ENCODE assay signal across 8 cellular contexts in genomic region chr1:231337472-231338269, GRCh38. TPM values are rescaled to one million over a fixed set of nuclear protein-coding genes. Genes with fewer than 3 reads are reported as not detected.
A peak's percentile ranks its signal among the peaks of the same experiment; 100 is the strongest.
DNase-seq lines count a peak whose midpoint lies in the region; ATAC-seq and TF ChIP-seq lines count a peak whose summit lies in the region.

Gene EXOC8 (minus strand): TSS chr1:231337852. CDS start chr1:231337745, 107 bp downstream.

- CTCF ChIA-PET in IMR-90 (lab: Yijun Ruan, JAX) = interaction anchor here (0.5 to 0.9 kb wide), 5 partner anchors 8 to 266 kb away, joined by 3 read pairs; no protein-coding TSS in a partner anchor

- peak within 1 kb of the TSS; percentile 75 for H3K4me3 ChIP-seq in IMR-90 (ENCODE audit: insufficient read depth, low read depth, low read length)
- H3K4me3 ChIP-seq in epithelial cell of esophagus (ENCODE audit: low read length) = peak within 1 kb of the TSS; percentile 99
- H3K4me3 ChIP-seq in mononuclear cell (ENCODE audit: low read length) = peak within 1 kb of the TSS; percentile 94

- H4K8ac ChIP-seq in IMR-90 (ENCODE audit: low read depth in 2 of 2, low read length in 2 of 2) = peak within 1 kb of the TSS; percentile 41 to 99

- dilution Hi-C loops in IMR-90 (cut with HindIII; ENCODE audit: low sequenced_read_pairs, unreplicated experiment) = no loop called here

- peak within 1 kb of the TSS; percentile 79 for H2AK9ac ChIP-seq in IMR-90 (replicated peaks; ENCODE audit: low read depth, low read length, poor library complexity)

- H2AK5ac ChIP-seq in IMR-90 (ENCODE audit: low read depth, low read length) = peak within 1 kb of the TSS; percentile 28

- TF ChIP-seq RAD21 in IMR-90 (IDR thresholded peaks at IDR 0.05; ENCODE audit: low read length) = 0 out of 2 replicates have a peak, but pooled peaks have one; percentile 7

- H3K18ac ChIP-seq in IMR-90 (ENCODE audit: low read depth, low read length) = peak within 1 kb of the TSS; percentile 81

- peak within 1 kb of the TSS; percentile 97 for H3K56ac ChIP-seq in IMR-90 (ENCODE audit: extremely low read depth, insufficient read depth, low read length)

- H3K36me3 ChIP-seq in IMR-90 (ENCODE audit: control insufficient read depth, insufficient read depth, low read length) = peaks cover 3% of the 10 kb centered on the region; the same call in 1 of the 2 replicates

- POLR2A ChIA-PET in IMR-90 (lab: Charles Lee; ENCODE audit: unreplicated experiment) = no interaction called here

- peak within 1 kb of the TSS; percentile 78 for H3K9ac ChIP-seq in IMR-90 (ENCODE audit: low read depth, low read length)

- H3K27me3 ChIP-seq in IMR-90 (ENCODE audit: control insufficient read depth, insufficient read depth, low read length) = no peaks in the 10 kb centered on the region
- no peaks in the 10 kb centered on the region for H3K27me3 ChIP-seq in mononuclear cell (ENCODE audit: insufficient read depth, low read length)

- H3K23ac ChIP-seq in IMR-90 (ENCODE audit: low read depth, low read length) = peak within 1 kb of the TSS; percentile 89

- H2BK20ac ChIP-seq in IMR-90 (ENCODE audit: low read depth, low read length) = peak within 1 kb of the TSS; percentile 52; the same call in 1 of the 2 replicates

- no TSS peak for BruUV-seq in IMR-90 (replicated peaks; lab: Mats Ljungman, UMichigan)

- peak within 1 kb of the TSS; percentile 90 for H3K14ac ChIP-seq in IMR-90 (replicated peaks; ENCODE audit: low read depth, low read length)

- TF ChIP-seq POLR2A in IMR-90 (IDR thresholded peaks at IDR 0.05; ENCODE audit: low read depth, low read length) = peak; percentile 91

- peak within 1 kb of the TSS; percentile 78; the same call in 1 of the 3 replicates for H2BK15ac ChIP-seq in IMR-90 (ENCODE audit: low read depth, low read length)

- peak; percentile 95 for DNase-seq in DMS114 treated with DMSO at 0.1 percent for 48 hours (lab: John Stamatoyannopoulos, UW; ENCODE audit: unreplicated experiment)
- peak; percentile 96 for DNase-seq in IMR-90
- peak; percentile 100 for DNase-seq in OCI-M1 (lab: John Stamatoyannopoulos, UW)
- peak; percentile 99 for DNase-seq in activated T-cell treated with anti-CD3 and anti-CD28 coated beads for 24 hours (ENCODE audit: low read depth)
- peak; percentile 95 for DNase-seq in epithelial cell of esophagus (ENCODE audit: low read depth)
- DNase-seq in stimulated activated CD8-positive, alpha-beta memory T cell treated with anti-CD3 and anti-CD28 coated beads, Interleukin-4, amount 100 ng/mL, for 1 hour (ENCODE audit: low read depth in 2 of 2, low spot score in 1 of 2) = peak; percentile 94 to 97

- intact Hi-C loops in IMR-90 (cut with micrococcal nuclease) = no loop called here

- H3K4ac ChIP-seq in IMR-90 (ENCODE audit: low read depth, low read length) = peak within 1 kb of the TSS; percentile 92

- H2BK5ac ChIP-seq in IMR-90 (ENCODE audit: low read depth, low read length, poor library complexity, severe bottlenecking) = peak within 1 kb of the TSS; percentile 74

- H3K9me1 ChIP-seq in IMR-90 (ENCODE audit: insufficient read depth, low read length) = peaks cover 6% of the 10 kb centered on the region; the same call in 1 of the 2 replicates

- in situ Hi-C loops in IMR-90 (cut with MboI; ENCODE audit: low sequenced_read_pairs) = no loop called here

- peak within 1 kb of the TSS; percentile 76 for H3K27ac ChIP-seq in IMR-90 (ENCODE audit: insufficient read depth, low read length)

- TF ChIP-seq CTCF in IMR-90 (conservative IDR thresholded peaks at IDR 0.05; ENCODE audit: low read depth, low read length) (peak; percentile 20; the same call in 1 of the 2 replicates), epithelial cell of esophagus (IDR thresholded peaks at IDR 0.05; ENCODE audit: insufficient read depth, low read depth, low read length, missing control alignments) (no peak)

- H4K91ac ChIP-seq in IMR-90 (ENCODE audit: insufficient read depth, low read depth, low read length) = peak within 1 kb of the TSS; percentile 94

- no peaks in the 10 kb centered on the region for H3K9me3 ChIP-seq in IMR-90 (ENCODE audit: control insufficient read depth, insufficient read depth, low read length)
- H3K9me3 ChIP-seq in mononuclear cell (ENCODE audit: low read depth, low read length) = no peaks in the 10 kb centered on the region

- peak within 1 kb of the TSS; percentile 88 for H2BK120ac ChIP-seq in IMR-90 (ENCODE audit: low read depth, low read length)

- H3K4me1 ChIP-seq in IMR-90 (ENCODE audit: control insufficient read depth, insufficient read depth, low read length) (peaks cover 7% of the 10 kb centered on the region), mononuclear cell (ENCODE audit: insufficient read depth, low read length) (peaks cover 49% of the 10 kb centered on the region)

- H3K4me2 ChIP-seq in IMR-90 (ENCODE audit: low read depth, low read length) = peak within 1 kb of the TSS; percentile 94

- 0% methylated on average over 21 of the region's 74 CpGs; no CpG with 5 or more reads in 1 of the 2 experiments for WGBS in IMR-90 (ENCODE audit: extremely low coverage in 2 of 2, insufficient read length in 1 of 2), 2 experiments

- H4K5ac ChIP-seq in IMR-90 (ENCODE audit: low read depth, low read length) = peak within 1 kb of the TSS; percentile 81

- peaks cover 3 to 42% of the 10 kb centered on the region in 2 experiments; a peak in 2 of 4 replicates for H3K79me1 ChIP-seq in IMR-90 (ENCODE audit: low read depth in 1 of 2, low read length in 2 of 2)

- peak; percentile 79 for ATAC-seq in GM21528 (IDR thresholded peaks at IDR 0.05; ENCODE audit: low FRiP score, unreplicated experiment)
- ATAC-seq in IMR-90 (ENCODE audit: low read depth) = peak; percentile 88

- peak within 1 kb of the TSS; percentile 92 for H2AFZ ChIP-seq in IMR-90 (replicated peaks; ENCODE audit: low read length, poor library complexity)

- H4K20me1 ChIP-seq in IMR-90 (ENCODE audit: insufficient read depth, low read length) = peaks cover 43% of the 10 kb centered on the region

TF ChIP-seq in IMR-90, 13 proteins besides CTCF, POLR2A, EP300 and RAD21:
- TF ChIP-seq RFX5 (IDR thresholded peaks at IDR 0.05; ENCODE audit: low read depth, low read length) (no peak), SMC3 (IDR thresholded peaks at IDR 0.05; ENCODE audit: low read depth, low read length) (no peak), CHD1 (IDR thresholded peaks at IDR 0.05; ENCODE audit: low read depth, low read length) (0 out of 2 replicates have a peak, but pooled peaks have one; percentile 90), MAFK (IDR thresholded peaks at IDR 0.05; ENCODE audit: low read depth, low read length) (peak; percentile 96), USF2 (IDR thresholded peaks at IDR 0.05; ENCODE audit: low read depth, low read length) (no peak), MXI1 (IDR thresholded peaks at IDR 0.05; ENCODE audit: borderline replicate concordance, low read depth, low read length) (peak; percentile 56; the same call in 1 of the 2 replicates), MAZ (IDR thresholded peaks at IDR 0.05; ENCODE audit: borderline replicate concordance, low read depth, low read length) (peak; percentile 46; the same call in 1 of the 2 replicates), BHLHE40 (IDR thresholded peaks at IDR 0.05; ENCODE audit: low read depth, low read length) (no peak), CEBPB (IDR thresholded peaks at IDR 0.05; ENCODE audit: low read depth, low read length) (peak; percentile 71), NFE2L2 (IDR thresholded peaks at IDR 0.05; ENCODE audit: low read depth, low read length) (no peak), RCOR1 (IDR thresholded peaks at IDR 0.05; ENCODE audit: insufficient replicate concordance, low read length) (no peak), FOS (IDR thresholded peaks at IDR 0.05; ENCODE audit: low read depth, low read length) (no peak)
- TF ChIP-seq, protein P1, sequence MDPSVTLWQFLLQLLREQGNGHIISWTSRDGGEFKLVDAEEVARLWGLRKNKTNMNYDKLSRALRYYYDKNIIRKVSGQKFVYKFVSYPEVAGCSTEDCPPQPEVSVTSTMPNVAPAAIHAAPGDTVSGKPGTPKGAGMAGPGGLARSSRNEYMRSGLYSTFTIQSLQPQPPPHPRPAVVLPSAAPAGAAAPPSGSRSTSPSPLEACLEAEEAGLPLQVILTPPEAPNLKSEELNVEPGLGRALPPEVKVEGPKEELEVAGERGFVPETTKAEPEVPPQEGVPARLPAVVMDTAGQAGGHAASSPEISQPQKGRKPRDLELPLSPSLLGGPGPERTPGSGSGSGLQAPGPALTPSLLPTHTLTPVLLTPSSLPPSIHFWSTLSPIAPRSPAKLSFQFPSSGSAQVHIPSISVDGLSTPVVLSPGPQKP (IDR thresholded peaks at IDR 0.05; ENCODE audit: borderline replicate concordance, low read depth, low read length) = no peak

RNA-seq across cellular contexts. Expression of gene EXOC8, which starts in this region (rescaled TPM):
- total RNA-seq in IMR-90 (2012; rRNA removed) (11.5 and 15.3 TPM in 2 replicates), mononuclear cell (49.6 TPM)
- polyA plus RNA-seq in IMR-90 (2012; rRNA removed) = 2.6 and 2.7 TPM in 2 replicates
- polyA plus RNA-seq in IMR-90 (2012; cell fraction: cytosol; rRNA removed) = 1.5 and 1.8 TPM in 2 replicates
- 2.1 and 3.3 TPM in 2 replicates for polyA plus RNA-seq in IMR-90 (2012; cell fraction: nucleus; rRNA removed; ENCODE audit: low replicate concordance)

Comparison
In these comparisons a context has a peak if more than half of its experiments do, and no peak if none do; other contexts are left out.
1. Peak in every context shown above with its lines: DNase-seq, ATAC-seq, H3K4me3 ChIP-seq and H3K27ac ChIP-seq.